ENCODE assay signal across 8 cellular contexts in the genomic region with DNA sequence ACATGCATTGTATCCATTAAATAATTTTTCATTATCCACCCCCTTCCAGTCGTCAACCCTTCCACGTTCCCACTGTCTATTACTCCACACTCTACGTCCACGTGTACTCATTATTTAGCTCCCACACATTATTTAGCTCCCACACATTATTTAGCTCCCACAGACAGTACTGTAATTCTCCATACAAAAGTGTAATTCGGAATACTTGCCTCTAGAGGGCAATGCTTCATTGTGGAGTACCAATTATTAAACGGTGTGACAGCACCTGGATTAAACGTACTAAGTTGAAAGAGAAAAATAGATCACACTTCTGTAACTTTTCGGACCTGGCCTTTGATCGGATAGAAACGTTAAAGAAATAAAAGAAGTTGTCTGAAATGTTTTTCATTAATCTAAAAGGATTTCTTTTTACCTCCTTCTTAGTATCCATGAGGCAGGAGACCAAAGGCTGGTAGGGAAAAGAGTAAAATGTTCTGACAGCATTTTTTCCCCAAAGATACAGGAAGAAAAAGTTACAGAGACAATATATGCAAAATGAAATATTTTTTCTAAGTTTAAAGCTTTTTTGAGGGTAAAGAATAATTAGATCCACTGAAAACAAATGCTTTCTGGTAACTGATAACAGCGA.
DNase-seq lines count a peak whose midpoint lies in the region; ATAC-seq and TF ChIP-seq lines count a peak whose summit lies in the region.

No MANE protein-coding gene starts in this region.

- no peak overlapping the region for H3K27ac ChIP-seq in GM23248
- no peak overlapping the region for H3K27ac ChIP-seq in fibroblast of lung (ENCODE audit: insufficient read depth, low read length)

- no peaks in the 10 kb centered on the region for H3K36me3 Mint-ChIP-seq in activated naive CD8-positive, alpha-beta T cell treated with anti-CD3 and anti-CD28 coated beads, Interleukin-2, amount 10 ng/mL, durations not matched to agents 7 days and 5 days
- no peaks in the 10 kb centered on the region for H3K36me3 Mint-ChIP-seq in activated naive CD8-positive, alpha-beta T cell treated with anti-CD3 and anti-CD28 coated beads for 36 hours

- no peaks in the 10 kb centered on the region; the same call in 1 of the 2 replicates for H3K27me3 ChIP-seq in GM23248 (replicated peaks; ENCODE audit: insufficient read depth)
- no peaks in the 10 kb centered on the region for H3K27me3 ChIP-seq in fibroblast of lung (ENCODE audit: control insufficient read depth, insufficient read depth, low read length)

- H3K9ac ChIP-seq in GM23248 (no peak overlapping the region), fibroblast of lung (ENCODE audit: insufficient read depth, low read length) (no peak overlapping the region)

- H3K9me2 ChIP-seq in GM23248 (ENCODE audit: insufficient read depth) = no peaks in the 10 kb centered on the region

- H3F3A ChIP-seq in GM23248 (ENCODE audit: insufficient read depth) = no peaks in the 10 kb centered on the region

- no peak overlapping the region for H3K4me3 Mint-ChIP-seq in activated naive CD8-positive, alpha-beta T cell treated with anti-CD3 and anti-CD28 coated beads, Interleukin-2, amount 10 ng/mL, durations not matched to agents 7 days and 5 days
- no peak overlapping the region for H3K4me3 Mint-ChIP-seq in activated naive CD8-positive, alpha-beta T cell treated with anti-CD3 and anti-CD28 coated beads for 36 hours

- peak; percentile 51 to 58 for TF ChIP-seq CTCF in fibroblast of lung (conservative IDR thresholded peaks at IDR 0.05 in 1 of 2, IDR thresholded peaks at IDR 0.05 in 1 of 2; ENCODE audit: low read depth in 1 of 2, low read length in 2 of 2)

- 10 to 12% methylated on average over 11 of the region's 11 CpGs for WGBS in GM23248 (ENCODE audit: low coverage in 1 of 2, low lambda C conversion rate in 2 of 2, missing lambda C conversion rate in 2 of 2), 2 experiments

- H4K20me1 ChIP-seq in GM23248 (ENCODE audit: insufficient read depth) (no peaks in the 10 kb centered on the region), fibroblast of lung (ENCODE audit: control insufficient read depth, extremely low read depth, insufficient read depth, low read length) (no peaks in the 10 kb centered on the region)

- H3K4me1 ChIP-seq in GM23248 (ENCODE audit: insufficient read depth) (no peaks in the 10 kb centered on the region), fibroblast of lung (ENCODE audit: control insufficient read depth, extremely low read depth, insufficient read depth, low read length) (no peaks in the 10 kb centered on the region)

- H3K79me2 ChIP-seq in GM23248 (ENCODE audit: insufficient read depth) = no peaks in the 10 kb centered on the region
- no peaks in the 10 kb centered on the region for H3K79me2 ChIP-seq in fibroblast of lung (ENCODE audit: control insufficient read depth, insufficient read depth, low read length)

- no peak overlapping the region for H3K27ac Mint-ChIP-seq in activated naive CD8-positive, alpha-beta T cell treated with anti-CD3 and anti-CD28 coated beads, Interleukin-2, amount 10 ng/mL, durations not matched to agents 7 days and 5 days
- no peak overlapping the region for H3K27ac Mint-ChIP-seq in activated naive CD8-positive, alpha-beta T cell treated with anti-CD3 and anti-CD28 coated beads for 36 hours

- H3K27me3 Mint-ChIP-seq in activated naive CD8-positive, alpha-beta T cell treated with anti-CD3 and anti-CD28 coated beads, Interleukin-2, amount 10 ng/mL, durations not matched to agents 7 days and 5 days = no peaks in the 10 kb centered on the region
- no peaks in the 10 kb centered on the region for H3K27me3 Mint-ChIP-seq in activated naive CD8-positive, alpha-beta T cell treated with anti-CD3 and anti-CD28 coated beads for 36 hours

- in situ Hi-C loops in GM23248 (cut with MboI) = no loop called here

- H3K9me3 ChIP-seq in GM23248 (ENCODE audit: low read depth) = no peaks in the 10 kb centered on the region
- no peaks in the 10 kb centered on the region for H3K9me3 ChIP-seq in fibroblast of lung (ENCODE audit: control insufficient read depth, insufficient read depth, low read depth, low read length)

- no peak overlapping the region for H2AFZ ChIP-seq in GM23248
- H2AFZ ChIP-seq in fibroblast of lung (ENCODE audit: low read length) = no peak overlapping the region

- H3K36me3 ChIP-seq in GM23248 (ENCODE audit: low read depth) = no peaks in the 10 kb centered on the region
- no peaks in the 10 kb centered on the region for H3K36me3 ChIP-seq in fibroblast of lung (ENCODE audit: control insufficient read depth, insufficient read depth, low read length)

- H3K4me2 ChIP-seq in GM23248 (ENCODE audit: unreplicated experiment) = no peak overlapping the region
- no peak overlapping the region for H3K4me2 ChIP-seq in fibroblast of lung (ENCODE audit: extremely low read depth, insufficient read depth, low read length)

- no peaks in the 10 kb centered on the region for H3K4me1 Mint-ChIP-seq in activated naive CD8-positive, alpha-beta T cell treated with anti-CD3 and anti-CD28 coated beads, Interleukin-2, amount 10 ng/mL, durations not matched to agents 7 days and 5 days
- H3K4me1 Mint-ChIP-seq in activated naive CD8-positive, alpha-beta T cell treated with anti-CD3 and anti-CD28 coated beads for 36 hours = no peaks in the 10 kb centered on the region

- ATAC-seq in activated naive CD8-positive, alpha-beta T cell treated with anti-CD3 and anti-CD28 coated beads, Interleukin-2, amount 10 ng/mL, durations not matched to agents 7 days and 5 days (ENCODE audit: low read depth) = peak; percentile 58

- POLR2A ChIA-PET in activated naive CD8-positive, alpha-beta T cell treated with anti-CD3 and anti-CD28 coated beads, Interleukin-2, amount 10 ng/mL, durations not matched to agents 7 days and 5 days (lab: Charles Lee) = no interaction called here

- H3K4me3 ChIP-seq in GM23248 (no peak overlapping the region), fibroblast of lung (replicated peaks in 1 of 4; ENCODE audit: control extremely low read depth in 1 of 4, insufficient read depth in 1 of 4, low read depth in 3 of 4, low read length in 4 of 4) (no peak overlapping the region)

- H3K9me3 Mint-ChIP-seq in activated naive CD8-positive, alpha-beta T cell treated with anti-CD3 and anti-CD28 coated beads, Interleukin-2, amount 10 ng/mL, durations not matched to agents 7 days and 5 days = no peaks in the 10 kb centered on the region
- H3K9me3 Mint-ChIP-seq in activated naive CD8-positive, alpha-beta T cell treated with anti-CD3 and anti-CD28 coated beads for 36 hours = no peaks in the 10 kb centered on the region

- no peak for DNase-seq in activated naive CD8-positive, alpha-beta T cell treated with anti-CD3 and anti-CD28 coated beads, Interleukin-2, amount 10 ng/mL, durations not matched to agents 7 days and 5 days
- no peak for DNase-seq in activated naive CD8-positive, alpha-beta T cell treated with anti-CD3 and anti-CD28 coated beads for 36 hours
- DNase-seq in GM23248 (peak; percentile 42), HuH-7.5 (ENCODE audit: low spot score) (peak; percentile 4), RPMI7951 (ENCODE audit: low read depth) (peak; percentile 41), fibroblast of lung (ENCODE audit: low read depth in 2 of 2) (peak; percentile 4 to 35), renal cortical epithelial cell (ENCODE audit: low read depth) (peak; percentile 47)
- no peak for DNase-seq in stimulated activated CD4-positive, alpha-beta T cell treated with anti-CD3 and anti-CD28 coated beads, Interleukin-2, amount 100 ng/mL, for 24 hours

Comparison
In these comparisons a context has a peak if more than half of its experiments do, and no peak if none do; other contexts are left out.
1. DNase-seq: peak in GM23248 (single experiment), HuH-7.5 (single experiment), RPMI7951 (single experiment), fibroblast of lung (2 of 2) and renal cortical epithelial cell (single experiment); none in activated naive CD8-positive, alpha-beta T cell treated with anti-CD3 and anti-CD28 coated beads, Interleukin-2, amount 10 ng/mL, durations not matched to agents 7 days and 5 days (single experiment), activated naive CD8-positive, alpha-beta T cell treated with anti-CD3 and anti-CD28 coated beads for 36 hours (single experiment) and stimulated activated CD4-positive, alpha-beta T cell treated with anti-CD3 and anti-CD28 coated beads, Interleukin-2, amount 100 ng/mL, for 24 hours (0 of 2).